Comparison of ENCODE assay signal across 24 cellular contexts in genomic region chr3:177585271-177585670, GRCh38.
"Had no signal": no experiment of that assay in that cellular context is flagged by ENCODE, and none has a peak within 500 bp of the region (broad histone marks: within the 10 kb centered on the region; RNA-seq: fewer than 3 reads in every experiment).

No MANE protein-coding gene starts in this region.

- H3K27ac ChIP-seq: coronary artery, dorsolateral prefrontal cortex, esophagus muscularis mucosa, foreskin keratinocyte, gastroesophageal sphincter, heart left ventricle, hepatocyte, lower lobe of right lung had no signal

- ATAC-seq: foreskin keratinocyte, gastroesophageal sphincter, heart left ventricle, left colon, left lobe of liver, left ventricle myocardium superior, lower lobe of right lung, mucosa of descending colon had no signal

- H3K27ac Mint-ChIP-seq: immature natural killer cell, mesothelial cell of epicardium had no signal

- DNase-seq: dermis blood vessel endothelial cell; dorsolateral prefrontal cortex; effector CD4-positive, alpha-beta T cell; effector memory CD4-positive, alpha-beta T cell; foreskin keratinocyte; heart left ventricle; hypothalamus; immature natural killer cell; islet precursor cell; kidney; kidney glomerular epithelial cell; left colon; left ventricle myocardium superior; lower lobe of right lung; mesenchymal stem cell; mucosa of descending colon had no signal

- H3K36me3 ChIP-seq: esophagus muscularis mucosa, gastroesophageal sphincter, heart left ventricle, lower lobe of right lung had no signal

- H3K36me3 Mint-ChIP-seq: mesothelial cell of epicardium had no signal

- H3K4me2 ChIP-seq: hepatocyte had no signal

- H3K4me3 ChIP-seq: coronary artery, dorsolateral prefrontal cortex, esophagus muscularis mucosa, gastroesophageal sphincter, heart left ventricle, hepatocyte, lower lobe of right lung, mucosa of descending colon had no signal

- H3K9me3 ChIP-seq: esophagus muscularis mucosa, gastroesophageal sphincter, lower lobe of right lung had no signal

- H3K27me3 ChIP-seq: dorsolateral prefrontal cortex, esophagus muscularis mucosa, foreskin keratinocyte, gastroesophageal sphincter, heart left ventricle, hepatocyte had no signal

- H2AFZ ChIP-seq: hepatocyte had no signal

- FAIRE-seq: colon, frontal cortex, kidney had no signal

- H3K4me3 Mint-ChIP-seq: immature natural killer cell, mesothelial cell of epicardium had no signal

- H3K79me2 ChIP-seq: hepatocyte had no signal
